ENCODE assay signal across 26 cellular contexts in the genomic region with DNA sequence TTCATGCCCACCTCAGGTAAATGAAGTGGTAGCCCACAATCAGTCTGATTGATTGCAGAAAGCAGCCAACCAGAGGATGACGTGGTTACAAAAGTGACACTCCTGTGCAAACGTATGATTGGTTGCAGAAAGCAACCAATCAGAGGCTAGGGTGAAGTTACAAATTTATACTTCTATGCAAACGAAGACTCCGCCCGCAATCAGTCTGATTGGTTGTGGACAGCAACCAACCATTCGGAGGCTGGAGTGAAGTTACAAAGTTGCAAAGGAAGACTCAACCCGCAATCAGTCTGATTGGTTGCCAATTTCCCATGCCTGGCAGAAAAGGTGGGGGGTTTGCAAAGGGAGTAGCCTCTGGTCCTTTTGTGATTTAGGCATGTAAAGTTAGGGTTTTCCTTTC. TPM values are rescaled to one million over a fixed set of nuclear protein-coding genes. Genes with fewer than 3 reads are reported as not detected.
"Had no signal": no experiment of that assay in that cellular context is flagged by ENCODE, and none has a peak within 500 bp of the region (broad histone marks: within the 10 kb centered on the region; RNA-seq: fewer than 3 reads in every experiment).

No MANE protein-coding gene starts in this region.

- H3K4me2 ChIP-seq: KMS-11 had no signal

- H3K9ac ChIP-seq: KMS-11 had no signal

- H3K27me3 ChIP-seq: MG63, SJSA1 had no signal

- H3K36me3 ChIP-seq: MG63, SJSA1 had no signal

- ATAC-seq: HepG2 had no signal

- H3K27ac ChIP-seq: KMS-11, SJSA1, SK-N-MC had no signal

- DNase-seq: IMR-90, MG63, NCI-H1092, NCI-H1105 treated with DMSO at 0.1 percent for 48 hours, NCI-H1417 treated with DMSO at 0.1 percent for 48 hours, NCI-H146, NCI-H1694 treated with DMSO at 0.1 percent for 48 hours, NCI-H1930, NCI-H2081 treated with DMSO at 0.1 percent for 48 hours, NCI-H2171, NCI-H226, NCI-H446, NCI-H510A, NCI-H524 treated with DMSO at 0.1 percent for 48 hours, NCI-H69, NCI-H774, Right ventricle myocardium superior, RPMI8226, SIG-M5 had no signal

- H3K9me3 ChIP-seq: MG63, SJSA1 had no signal

- H3K4me3 ChIP-seq: MG63, SJSA1, SK-N-MC had no signal

- FAIRE-seq: HepG2, RCC 7860 had no signal

RNA-seq across cellular contexts. Expression of gene SLC3A1, which starts 4.0 kb away (rescaled TPM):
- total RNA-seq: HepG2, HT1080, IMR-90, LHCN-M2, Right ventricle myocardium superior, SJSA1 had no signal
- polyA plus RNA-seq: IMR-90 had no signal
